ENCODE assay signal across 2 cellular contexts in genomic region chr6:11808054-11808453, GRCh38.
TF ChIP-seq lines count a peak whose summit lies in the region.

No MANE protein-coding gene starts in this region.

TF ChIP-seq in HepG2, 621 proteins besides CTCF, POLR2A, EP300 and RAD21:
- TF ChIP-seq CREB1 (IDR thresholded peaks at IDR 0.05) (peak; percentile 84), CREB1 (CRISPR knock-in tag; IDR thresholded peaks at IDR 0.05) (no peak), MXD4 (CRISPR knock-in tag; IDR thresholded peaks at IDR 0.05) (no peak), ZUFSP (CRISPR knock-in tag; IDR thresholded peaks at IDR 0.05; ENCODE audit: borderline replicate concordance) (no peak), ARID3A (IDR thresholded peaks at IDR 0.05; ENCODE audit: low read depth, low read length) (no peak), NAIF1 (CRISPR knock-in tag; IDR thresholded peaks at IDR 0.05; ENCODE audit: borderline replicate concordance) (no peak), ATF7 (IDR thresholded peaks at IDR 0.05) (peak; percentile 61), ATF7 (CRISPR knock-in tag; IDR thresholded peaks at IDR 0.05) (no peak), ZFP37 (CRISPR knock-in tag; IDR thresholded peaks at IDR 0.05; ENCODE audit: borderline replicate concordance) (no peak)

TF ChIP-seq in K562, 482 proteins besides CTCF, POLR2A, EP300 and RAD21:
- no peak for TF ChIP-seq MAFF (IDR thresholded peaks at IDR 0.05; ENCODE audit: low read length)
- no peak for TF ChIP-seq NEUROD1 (IDR thresholded peaks at IDR 0.05; ENCODE audit: borderline replicate concordance, low read depth, low read length, partially characterized antibody)
- no peak for TF ChIP-seq HMG20B (CRISPR knock-in tag; IDR thresholded peaks at IDR 0.05)
- no peak for TF ChIP-seq ZNF696 (CRISPR knock-in tag; conservative IDR thresholded peaks at IDR 0.05)
- TF ChIP-seq ZNF174 (CRISPR knock-in tag; IDR thresholded peaks at IDR 0.05): no peak
- TF ChIP-seq POLR3A (IDR thresholded peaks at IDR 0.05; ENCODE audit: borderline replicate concordance, extremely low read depth, insufficient read depth, insufficient read length): no peak
- no peak for TF ChIP-seq AFF1 (IDR thresholded peaks at IDR 0.05; ENCODE audit: low read depth in 1 of 2, partially characterized antibody in 2 of 2)
- no peak for TF ChIP-seq ZNF184 (CRISPR knock-in tag; IDR thresholded peaks at IDR 0.05)
- no peak for TF ChIP-seq RBBP5 (IDR thresholded peaks at IDR 0.05; ENCODE audit: borderline replicate concordance, insufficient read depth, low read length, poor library complexity, severe bottlenecking)
- TF ChIP-seq NR2C1 (IDR thresholded peaks at IDR 0.05): no peak
- no peak for TF ChIP-seq NR2C1 (tag; IDR thresholded peaks at IDR 0.05)
- no peak for TF ChIP-seq ZNF766 (CRISPR knock-in tag; conservative IDR thresholded peaks at IDR 0.05)
- no peak for TF ChIP-seq U2AF2 (optimal IDR thresholded peaks at IDR 0.05; ENCODE audit: low read depth, low read length)
- no peak for TF ChIP-seq ZNF143 (CRISPR knock-in tag; IDR thresholded peaks at IDR 0.05)
- no peak for TF ChIP-seq ZNF197 (CRISPR knock-in tag; IDR thresholded peaks at IDR 0.05; ENCODE audit: low read depth)
- TF ChIP-seq ZNF165 (CRISPR knock-in tag; IDR thresholded peaks at IDR 0.05; ENCODE audit: borderline replicate concordance): no peak
- no peak for TF ChIP-seq CREBBP (IDR thresholded peaks at IDR 0.05; ENCODE audit: low read depth, low read length)
- no peak for TF ChIP-seq IRF2 (CRISPR knock-in tag; IDR thresholded peaks at IDR 0.05)
- no peak for TF ChIP-seq MEF2D (tag; conservative IDR thresholded peaks at IDR 0.05; ENCODE audit: low read depth)
- no peak for TF ChIP-seq ZNF324 (CRISPR knock-in tag; IDR thresholded peaks at IDR 0.05)
- no peak for TF ChIP-seq SRF (CRISPR knock-in tag; IDR thresholded peaks at IDR 0.05)
